13 cellular contexts compared by ENCODE assay signal in genomic region chr14:85241022-85241880, GRCh38.
A peak's percentile ranks its signal among the peaks of the same experiment; 100 is the strongest.
DNase-seq lines count a peak whose midpoint lies in the region; ATAC-seq, FAIRE-seq and TF ChIP-seq lines count a peak whose summit lies in the region.
"Had no signal": no experiment of that assay in that cellular context is flagged by ENCODE, and none has a peak within 500 bp of the region (broad histone marks: within the 10 kb centered on the region; RNA-seq: fewer than 3 reads in every experiment).

No MANE protein-coding gene starts in this region.

- H3K36me3 ChIP-seq in breast epithelium = no peaks in the 10 kb centered on the region
- H3K36me3 ChIP-seq: brain microvascular endothelial cell had no signal

- no peaks in the 10 kb centered on the region for H3K9me3 ChIP-seq in breast epithelium

- H3K4me1 Mint-ChIP-seq in MCF 10A (ENCODE audit: insufficient read depth, unreplicated experiment) (peaks cover 10% of the 10 kb centered on the region), chondrocyte (ENCODE audit: low read depth) (peaks cover 29% of the 10 kb centered on the region), mesothelial cell of epicardium (peaks cover 18% of the 10 kb centered on the region), CD14-positive monocyte (peaks cover 2% of the 10 kb centered on the region)

- CTCF ChIA-PET in MCF 10A (lab: Yijun Ruan, JAX) = no interaction called here

- H3K36me3 Mint-ChIP-seq in MCF 10A (ENCODE audit: insufficient read depth, unreplicated experiment) (no peaks in the 10 kb centered on the region), chondrocyte (ENCODE audit: low read depth) (no peaks in the 10 kb centered on the region), mesothelial cell of epicardium (no peaks in the 10 kb centered on the region), CD14-positive monocyte (no peaks in the 10 kb centered on the region)

- no peak for ATAC-seq in HG02571 (IDR thresholded peaks at IDR 0.05; ENCODE audit: unreplicated experiment)
- ATAC-seq: left colon had no signal

- no peaks in the 10 kb centered on the region for H3K27me3 ChIP-seq in breast epithelium
- H3K27me3 ChIP-seq: brain microvascular endothelial cell had no signal

- POLR2A ChIA-PET in MCF 10A (lab: Yijun Ruan, JAX) = interaction anchor here (1.1 kb wide), 2 partner anchors 11 to 45 kb away, joined by 3 to 4 read pairs; no protein-coding TSS in a partner anchor

- H3K27ac ChIP-seq in breast epithelium = no peak overlapping the region
- H3K27ac ChIP-seq: brain microvascular endothelial cell had no signal

- BruUV-seq in MCF 10A (replicated peaks; lab: Mats Ljungman, UMichigan) = no TSS peak

- DNase-seq in MCF 10A (ENCODE audit: unreplicated experiment) = no peak
- no peak for DNase-seq in breast epithelium (ENCODE audit: low spot score in 2 of 2)
- no peak for DNase-seq in chondrocyte (ENCODE audit: low spot score)
- peak in 1 of 2 experiments; percentile 48 for DNase-seq in mesothelial cell of epicardium (ENCODE audit: low spot score in 2 of 2, unreplicated experiment in 2 of 2)
- DNase-seq in urothelium cell line (ENCODE audit: low spot score) = peak; percentile 11
- DNase-seq in RKO (ENCODE audit: low spot score) = no peak
- no peak for DNase-seq in CD14-positive monocyte (ENCODE audit: low spot score)
- DNase-seq: ACHN; activated CD4-positive, alpha-beta T cell treated with anti-CD3 and anti-CD28 coated beads, Interleukin-2, amount 50 U/mL, for 48 hours; brain microvascular endothelial cell; NCI-H510A had no signal

- H3K27ac Mint-ChIP-seq in MCF 10A (ENCODE audit: low read depth, unreplicated experiment) (no peak overlapping the region), chondrocyte (ENCODE audit: unreplicated experiment) (no peak overlapping the region), mesothelial cell of epicardium (peak overlapping the region; percentile 27), CD14-positive monocyte (no peak overlapping the region)

- H3K4me3 ChIP-seq in breast epithelium = no peak overlapping the region

- H3K4me3 Mint-ChIP-seq in MCF 10A (ENCODE audit: unreplicated experiment) = peak overlapping the region; percentile 25
- peak overlapping the region; percentile 37 for H3K4me3 Mint-ChIP-seq in chondrocyte (ENCODE audit: unreplicated experiment)
- peak overlapping the region; percentile 7 for H3K4me3 Mint-ChIP-seq in mesothelial cell of epicardium
- no peak overlapping the region for H3K4me3 Mint-ChIP-seq in CD14-positive monocyte

- no peak for FAIRE-seq in urothelium cell line (lab: Jason Lieb, UNC)

- H3K4me1 ChIP-seq in breast epithelium = no peaks in the 10 kb centered on the region

- TF ChIP-seq POLR2A in breast epithelium (IDR thresholded peaks at IDR 0.05) = no peak

- no peaks in the 10 kb centered on the region for H3K27me3 Mint-ChIP-seq in MCF 10A (ENCODE audit: insufficient read depth, unreplicated experiment)
- H3K27me3 Mint-ChIP-seq in chondrocyte (ENCODE audit: low read depth) = no peaks in the 10 kb centered on the region
- no peaks in the 10 kb centered on the region for H3K27me3 Mint-ChIP-seq in mesothelial cell of epicardium (ENCODE audit: low read depth)
- H3K27me3 Mint-ChIP-seq in CD14-positive monocyte (ENCODE audit: low read depth in 3 of 3) = peaks cover 0 to 2% (median 0%) of the 10 kb centered on the region in 3 donors

- TF ChIP-seq CTCF in MCF 10A (IDR thresholded peaks at IDR 0.05; ENCODE audit: unreplicated experiment) (no peak), breast epithelium (IDR thresholded peaks at IDR 0.05) (no peak), chondrocyte (IDR thresholded peaks at IDR 0.05) (no peak), mesothelial cell of epicardium (IDR thresholded peaks at IDR 0.05; ENCODE audit: unreplicated experiment) (no peak), CD14-positive monocyte (IDR thresholded peaks at IDR 0.05) (no peak)

- no peaks in the 10 kb centered on the region for H3K9me3 Mint-ChIP-seq in MCF 10A (ENCODE audit: unreplicated experiment)
- H3K9me3 Mint-ChIP-seq in chondrocyte (ENCODE audit: low read depth) = no peaks in the 10 kb centered on the region
- H3K9me3 Mint-ChIP-seq in mesothelial cell of epicardium = no peaks in the 10 kb centered on the region
- H3K9me3 Mint-ChIP-seq in CD14-positive monocyte = no peaks in the 10 kb centered on the region

- intact Hi-C loops in MCF 10A (cut with micrococcal nuclease) (no loop called here), breast epithelium (cut with DNase I; ENCODE audit: low total_unique reads) (no loop called here), CD14-positive monocyte (cut with micrococcal nuclease) (no loop called here)

Comparison
In these comparisons a context has a peak if more than half of its experiments do, and no peak if none do; other contexts are left out.
1. H3K4me3 Mint-ChIP-seq: peak in MCF 10A (single experiment), chondrocyte (single experiment) and mesothelial cell of epicardium (single experiment); none in CD14-positive monocyte (0 of 2).